Comparison of ENCODE assay signal across 1 cellular context in the genomic region with DNA sequence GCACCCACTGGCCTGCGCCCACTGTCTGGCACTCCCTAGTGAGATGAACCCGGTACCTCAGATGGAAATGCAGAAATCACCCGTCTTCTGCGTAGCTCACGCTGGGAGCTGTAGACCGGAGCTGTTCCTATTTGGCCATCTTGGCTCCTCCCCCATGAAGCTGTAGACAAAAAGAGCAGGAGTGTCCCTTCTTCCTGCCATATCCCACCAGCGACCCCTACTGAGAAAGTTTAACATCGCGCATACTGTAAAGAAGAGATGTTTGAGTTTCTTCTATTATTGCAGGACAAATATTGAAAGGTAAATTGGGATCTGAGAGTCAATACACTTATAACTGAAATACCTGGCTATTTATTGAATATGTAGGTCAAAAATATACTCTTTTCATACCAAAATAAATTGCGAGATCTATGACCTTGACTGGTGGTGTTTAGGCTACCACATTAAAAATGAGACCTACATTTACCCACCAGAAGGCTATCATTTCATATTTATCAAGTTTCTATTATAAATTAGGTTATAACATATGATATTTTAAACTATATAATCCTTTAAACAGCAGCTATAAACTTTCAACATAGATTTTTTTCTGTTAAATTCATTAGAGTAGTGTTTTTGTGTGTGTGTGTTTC.
A peak's percentile ranks its signal among the peaks of the same experiment; 100 is the strongest.
TF ChIP-seq lines count a peak whose summit lies in the region.

No MANE protein-coding gene starts in this region.

TF ChIP-seq in HepG2, 621 proteins besides CTCF, POLR2A, EP300 and RAD21 (continued from another document):
- TF ChIP-seq, protein P1, sequence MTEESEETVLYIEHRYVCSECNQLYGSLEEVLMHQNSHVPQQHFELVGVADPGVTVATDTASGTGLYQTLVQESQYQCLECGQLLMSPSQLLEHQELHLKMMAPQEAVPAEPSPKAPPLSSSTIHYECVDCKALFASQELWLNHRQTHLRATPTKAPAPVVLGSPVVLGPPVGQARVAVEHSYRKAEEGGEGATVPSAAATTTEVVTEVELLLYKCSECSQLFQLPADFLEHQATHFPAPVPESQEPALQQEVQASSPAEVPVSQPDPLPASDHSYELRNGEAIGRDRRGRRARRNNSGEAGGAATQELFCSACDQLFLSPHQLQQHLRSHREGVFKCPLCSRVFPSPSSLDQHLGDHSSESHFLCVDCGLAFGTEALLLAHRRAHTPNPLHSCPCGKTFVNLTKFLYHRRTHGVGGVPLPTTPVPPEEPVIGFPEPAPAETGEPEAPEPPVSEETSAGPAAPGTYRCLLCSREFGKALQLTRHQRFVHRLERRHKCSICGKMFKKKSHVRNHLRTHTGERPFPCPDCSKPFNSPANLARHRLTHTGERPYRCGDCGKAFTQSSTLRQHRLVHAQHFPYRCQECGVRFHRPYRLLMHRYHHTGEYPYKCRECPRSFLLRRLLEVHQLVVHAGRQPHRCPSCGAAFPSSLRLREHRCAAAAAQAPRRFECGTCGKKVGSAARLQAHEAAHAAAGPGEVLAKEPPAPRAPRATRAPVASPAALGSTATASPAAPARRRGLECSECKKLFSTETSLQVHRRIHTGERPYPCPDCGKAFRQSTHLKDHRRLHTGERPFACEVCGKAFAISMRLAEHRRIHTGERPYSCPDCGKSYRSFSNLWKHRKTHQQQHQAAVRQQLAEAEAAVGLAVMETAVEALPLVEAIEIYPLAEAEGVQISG (CRISPR knock-in tag; IDR thresholded peaks at IDR 0.05): 0 out of 2 replicates have a peak, but pooled peaks have one; percentile 34
- TF ChIP-seq REPIN1 (CRISPR knock-in tag; IDR thresholded peaks at IDR 0.05; ENCODE audit: borderline replicate concordance, low read depth) (no peak), SPEN (CRISPR knock-in tag; IDR thresholded peaks at IDR 0.05; ENCODE audit: low read depth) (no peak), HOXA5 (CRISPR knock-in tag; IDR thresholded peaks at IDR 0.05) (no peak), ATF1 (CRISPR knock-in tag; IDR thresholded peaks at IDR 0.05) (no peak), GABPB1 (CRISPR knock-in tag; IDR thresholded peaks at IDR 0.05) (peak; percentile 40; the same call in 1 of the 2 replicates), STAG1 (CRISPR knock-in tag; IDR thresholded peaks at IDR 0.05) (peak; percentile 78)
- TF ChIP-seq, protein P2, sequence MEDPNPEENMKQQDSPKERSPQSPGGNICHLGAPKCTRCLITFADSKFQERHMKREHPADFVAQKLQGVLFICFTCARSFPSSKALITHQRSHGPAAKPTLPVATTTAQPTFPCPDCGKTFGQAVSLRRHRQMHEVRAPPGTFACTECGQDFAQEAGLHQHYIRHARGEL (CRISPR knock-in tag; IDR thresholded peaks at IDR 0.05): no peak
- TF ChIP-seq, protein P3, sequence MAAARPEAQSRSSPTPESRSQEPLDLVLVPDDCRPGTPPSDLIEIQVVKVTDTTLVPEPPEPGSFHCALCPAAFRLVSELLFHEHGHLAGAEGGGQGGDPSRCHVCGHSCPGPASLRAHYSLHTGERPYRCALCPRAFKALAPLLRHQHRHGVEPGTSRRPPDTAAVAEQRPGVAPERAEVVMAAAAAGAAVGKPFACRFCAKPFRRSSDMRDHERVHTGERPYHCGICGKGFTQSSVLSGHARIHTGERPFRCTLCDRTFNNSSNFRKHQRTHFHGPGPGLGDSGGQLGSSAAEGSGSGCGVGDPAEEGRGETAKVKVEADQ (CRISPR knock-in tag; IDR thresholded peaks at IDR 0.05; ENCODE audit: borderline replicate concordance): no peak
